In genomic region chrY:19549671-19550466, GRCh38 we compare ENCODE assay signal across 18 cellular contexts.
DNase-seq lines count a peak whose midpoint lies in the region; ATAC-seq and TF ChIP-seq lines count a peak whose summit lies in the region.
"Had no signal": no experiment of that assay in that cellular context is flagged by ENCODE, and none has a peak within 500 bp of the region (broad histone marks: within the 10 kb centered on the region; RNA-seq: fewer than 3 reads in every experiment).

No MANE protein-coding gene starts in this region.

- H3K9me3 ChIP-seq in gastrocnemius medialis: no peaks in the 10 kb centered on the region
- H3K9me3 ChIP-seq: Caco-2 had no signal

- peak overlapping the region in 1 of 2 donors; percentile 30 for H3K4me3 Mint-ChIP-seq in stimulated activated naive CD8-positive, alpha-beta T cell treated with anti-CD3 and anti-CD28 coated beads, Interleukin-15, amount 100 ng/mL, for 72 hours
- no peak overlapping the region for H3K4me3 Mint-ChIP-seq in activated naive CD8-positive, alpha-beta T cell treated with anti-CD3 and anti-CD28 coated beads, Interleukin-2, amount 50 U/mL, for 24 hours
- H3K4me3 Mint-ChIP-seq: CD4-positive, CD25-positive, alpha-beta regulatory T cell had no signal

- intact Hi-C loops in gastrocnemius medialis (cut with DNase I; ENCODE audit: low total_unique reads): no loop called here

- H3K36me3 ChIP-seq in gastrocnemius medialis: no peaks in the 10 kb centered on the region

- H3K27me3 ChIP-seq in gastrocnemius medialis: no peaks in the 10 kb centered on the region

- in situ Hi-C loops in gastrocnemius medialis (cut with MboI; ENCODE audit: low sequenced_read_pairs in 4 of 4): loop anchor here in 1 of 4 donors (25.0 kb wide), 1 partner anchor 187 kb away; the partner anchor contains the start of gene KDM5D

- peaks cover 9% of the 10 kb centered on the region for H3K4me1 Mint-ChIP-seq in stimulated activated naive CD8-positive, alpha-beta T cell treated with anti-CD3 and anti-CD28 coated beads, Interleukin-15, amount 100 ng/mL, for 72 hours
- H3K4me1 Mint-ChIP-seq in activated naive CD8-positive, alpha-beta T cell treated with anti-CD3 and anti-CD28 coated beads, Interleukin-2, amount 50 U/mL, for 24 hours: peaks cover 1% of the 10 kb centered on the region
- H3K4me1 Mint-ChIP-seq: CD4-positive, CD25-positive, alpha-beta regulatory T cell had no signal

- no peak for DNase-seq in stimulated activated naive CD8-positive, alpha-beta T cell treated with anti-CD3 and anti-CD28 coated beads, Interleukin-15, amount 100 ng/mL, for 72 hours
- no peak for DNase-seq in stimulated activated naive CD8-positive, alpha-beta T cell treated with anti-CD3 and anti-CD28 coated beads, Interleukin-15, Interleukin-2, amounts not matched to agents 100 U/mL and 50 U/mL, for 24 hours
- DNase-seq in NCI-H2107 (lab: John Stamatoyannopoulos, UW) (peak; percentile 0), gastrocnemius medialis (no peak), DMS153 (lab: John Stamatoyannopoulos, UW) (no peak), NCI-H748 treated with DMSO at 0.1 percent for 48 hours (lab: John Stamatoyannopoulos, UW) (no peak)
- no peak for DNase-seq in activated naive CD8-positive, alpha-beta T cell treated with anti-CD3 and anti-CD28 coated beads, Interleukin-2, amount 50 U/mL, for 24 hours
- DNase-seq in activated effector memory CD4-positive, alpha-beta T cell treated with Interleukin-2 at 50 U/mL for 16 hours: no peak
- DNase-seq: Caco-2; CD4-positive, CD25-positive, alpha-beta regulatory T cell; DMS 273 treated with DMSO at 0.1 percent for 48 hours; HCEC 1CT; Karpas-422; NCI-H1694 treated with DMSO at 0.1 percent for 48 hours; NCI-H2171; NCI-H345; NCI-H524 treated with DMSO at 0.1 percent for 48 hours; Right ventricle myocardium superior had no signal

- H3K9me3 Mint-ChIP-seq in stimulated activated naive CD8-positive, alpha-beta T cell treated with anti-CD3 and anti-CD28 coated beads, Interleukin-15, amount 100 ng/mL, for 72 hours: no peaks in the 10 kb centered on the region
- no peaks in the 10 kb centered on the region for H3K9me3 Mint-ChIP-seq in activated naive CD8-positive, alpha-beta T cell treated with anti-CD3 and anti-CD28 coated beads, Interleukin-2, amount 50 U/mL, for 24 hours
- H3K9me3 Mint-ChIP-seq: CD4-positive, CD25-positive, alpha-beta regulatory T cell had no signal

- no peak overlapping the region for H3K4me3 ChIP-seq in gastrocnemius medialis

- TF ChIP-seq CTCF in gastrocnemius medialis (IDR thresholded peaks at IDR 0.05 in 4 of 5, conservative IDR thresholded peaks at IDR 0.05 in 1 of 5): no peak

- no peak overlapping the region for H3K27ac Mint-ChIP-seq in stimulated activated naive CD8-positive, alpha-beta T cell treated with anti-CD3 and anti-CD28 coated beads, Interleukin-15, amount 100 ng/mL, for 72 hours
- H3K27ac Mint-ChIP-seq in activated naive CD8-positive, alpha-beta T cell treated with anti-CD3 and anti-CD28 coated beads, Interleukin-2, amount 50 U/mL, for 24 hours: no peak overlapping the region
- H3K27ac Mint-ChIP-seq: CD4-positive, CD25-positive, alpha-beta regulatory T cell had no signal

- H3K36me3 Mint-ChIP-seq in activated naive CD8-positive, alpha-beta T cell treated with anti-CD3 and anti-CD28 coated beads, Interleukin-2, amount 50 U/mL, for 24 hours (ENCODE audit: low read depth): no peaks in the 10 kb centered on the region
- H3K36me3 Mint-ChIP-seq: CD4-positive, CD25-positive, alpha-beta regulatory T cell had no signal

- ATAC-seq in stimulated activated naive CD8-positive, alpha-beta T cell treated with anti-CD3 and anti-CD28 coated beads, Interleukin-15, amount 100 ng/mL, for 72 hours: peak; percentile 71
- no peak for ATAC-seq in stimulated activated naive CD8-positive, alpha-beta T cell treated with anti-CD3 and anti-CD28 coated beads, Interleukin-15, Interleukin-2, amounts not matched to agents 100 U/mL and 50 U/mL, for 24 hours
- peak; percentile 24 for ATAC-seq in activated naive CD8-positive, alpha-beta T cell treated with anti-CD3 and anti-CD28 coated beads, Interleukin-2, amount 50 U/mL, for 24 hours
- ATAC-seq in gastrocnemius medialis: peak; percentile 76 to 87

- peak overlapping the region in 1 of 4 donors; percentile 57 for H3K27ac ChIP-seq in gastrocnemius medialis

- H3K27me3 Mint-ChIP-seq in stimulated activated naive CD8-positive, alpha-beta T cell treated with anti-CD3 and anti-CD28 coated beads, Interleukin-15, amount 100 ng/mL, for 72 hours: no peaks in the 10 kb centered on the region
- H3K27me3 Mint-ChIP-seq in activated naive CD8-positive, alpha-beta T cell treated with anti-CD3 and anti-CD28 coated beads, Interleukin-2, amount 50 U/mL, for 24 hours: no peaks in the 10 kb centered on the region

- TF ChIP-seq POLR2A in gastrocnemius medialis (IDR thresholded peaks at IDR 0.05): no peak

- no peaks in the 10 kb centered on the region for H3K4me1 ChIP-seq in gastrocnemius medialis
- H3K4me1 ChIP-seq: Caco-2 had no signal
